In the genomic region with DNA sequence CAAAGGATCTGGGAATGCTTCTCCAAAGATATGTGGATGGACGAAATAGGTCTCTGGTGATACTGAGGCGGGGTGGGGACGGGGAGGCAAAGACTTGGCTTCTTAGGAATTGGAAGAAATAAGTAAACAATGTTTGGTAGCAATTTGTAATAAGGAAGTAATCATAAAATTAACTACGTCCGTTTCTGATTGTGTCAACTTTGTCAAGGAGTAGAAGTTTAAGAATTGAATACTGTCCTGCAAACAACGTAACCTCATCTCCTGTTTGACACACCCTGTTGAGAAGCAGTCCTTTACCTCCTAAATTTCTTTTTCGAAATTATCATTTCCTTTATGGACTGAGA, we compare ENCODE assay signal across 1 cellular context.
TF ChIP-seq lines count a peak whose summit lies in the region.

No MANE protein-coding gene starts in this region.

TF ChIP-seq in H1, 55 proteins besides CTCF, POLR2A, EP300 and RAD21:
- TF ChIP-seq, protein P1, sequence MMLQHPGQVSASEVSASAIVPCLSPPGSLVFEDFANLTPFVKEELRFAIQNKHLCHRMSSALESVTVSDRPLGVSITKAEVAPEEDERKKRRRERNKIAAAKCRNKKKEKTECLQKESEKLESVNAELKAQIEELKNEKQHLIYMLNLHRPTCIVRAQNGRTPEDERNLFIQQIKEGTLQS (IDR thresholded peaks at IDR 0.05; ENCODE audit: insufficient read depth, low read depth, low read length): no peak
- TF ChIP-seq SP1 (IDR thresholded peaks at IDR 0.05; ENCODE audit: low read depth, low read length): no peak
- TF ChIP-seq POLR2AphosphoS5 (IDR thresholded peaks at IDR 0.05; ENCODE audit: low read depth, low read length): no peak
- TF ChIP-seq TAF7 (optimal IDR thresholded peaks at IDR 0.05; ENCODE audit: borderline replicate concordance, low read depth, low read length): no peak
- no peak for TF ChIP-seq RBBP5 (IDR thresholded peaks at IDR 0.05; ENCODE audit: borderline replicate concordance, low read depth, low read length)
- no peak for TF ChIP-seq TBP (IDR thresholded peaks at IDR 0.05; ENCODE audit: low read depth, low read length)
- TF ChIP-seq EZH2 (IDR thresholded peaks at IDR 0.05; ENCODE audit: low read depth, low read length, severe bottlenecking): no peak
- no peak for TF ChIP-seq CREB1 (IDR thresholded peaks at IDR 0.05)
- TF ChIP-seq NRF1 (IDR thresholded peaks at IDR 0.05; ENCODE audit: low read depth, low read length): no peak
- no peak for TF ChIP-seq KDM5A (IDR thresholded peaks at IDR 0.05; ENCODE audit: low read length)
- TF ChIP-seq CTBP2 (IDR thresholded peaks at IDR 0.05; ENCODE audit: borderline replicate concordance, insufficient read depth, insufficient read length, low read length): no peak
- no peak for TF ChIP-seq SIX5 (IDR thresholded peaks at IDR 0.05; ENCODE audit: low read depth, low read length)
- TF ChIP-seq MAFK (IDR thresholded peaks at IDR 0.05; ENCODE audit: low read depth, low read length): no peak
- TF ChIP-seq BACH1 (IDR thresholded peaks at IDR 0.05; ENCODE audit: low read length): no peak
- TF ChIP-seq, protein P2, sequence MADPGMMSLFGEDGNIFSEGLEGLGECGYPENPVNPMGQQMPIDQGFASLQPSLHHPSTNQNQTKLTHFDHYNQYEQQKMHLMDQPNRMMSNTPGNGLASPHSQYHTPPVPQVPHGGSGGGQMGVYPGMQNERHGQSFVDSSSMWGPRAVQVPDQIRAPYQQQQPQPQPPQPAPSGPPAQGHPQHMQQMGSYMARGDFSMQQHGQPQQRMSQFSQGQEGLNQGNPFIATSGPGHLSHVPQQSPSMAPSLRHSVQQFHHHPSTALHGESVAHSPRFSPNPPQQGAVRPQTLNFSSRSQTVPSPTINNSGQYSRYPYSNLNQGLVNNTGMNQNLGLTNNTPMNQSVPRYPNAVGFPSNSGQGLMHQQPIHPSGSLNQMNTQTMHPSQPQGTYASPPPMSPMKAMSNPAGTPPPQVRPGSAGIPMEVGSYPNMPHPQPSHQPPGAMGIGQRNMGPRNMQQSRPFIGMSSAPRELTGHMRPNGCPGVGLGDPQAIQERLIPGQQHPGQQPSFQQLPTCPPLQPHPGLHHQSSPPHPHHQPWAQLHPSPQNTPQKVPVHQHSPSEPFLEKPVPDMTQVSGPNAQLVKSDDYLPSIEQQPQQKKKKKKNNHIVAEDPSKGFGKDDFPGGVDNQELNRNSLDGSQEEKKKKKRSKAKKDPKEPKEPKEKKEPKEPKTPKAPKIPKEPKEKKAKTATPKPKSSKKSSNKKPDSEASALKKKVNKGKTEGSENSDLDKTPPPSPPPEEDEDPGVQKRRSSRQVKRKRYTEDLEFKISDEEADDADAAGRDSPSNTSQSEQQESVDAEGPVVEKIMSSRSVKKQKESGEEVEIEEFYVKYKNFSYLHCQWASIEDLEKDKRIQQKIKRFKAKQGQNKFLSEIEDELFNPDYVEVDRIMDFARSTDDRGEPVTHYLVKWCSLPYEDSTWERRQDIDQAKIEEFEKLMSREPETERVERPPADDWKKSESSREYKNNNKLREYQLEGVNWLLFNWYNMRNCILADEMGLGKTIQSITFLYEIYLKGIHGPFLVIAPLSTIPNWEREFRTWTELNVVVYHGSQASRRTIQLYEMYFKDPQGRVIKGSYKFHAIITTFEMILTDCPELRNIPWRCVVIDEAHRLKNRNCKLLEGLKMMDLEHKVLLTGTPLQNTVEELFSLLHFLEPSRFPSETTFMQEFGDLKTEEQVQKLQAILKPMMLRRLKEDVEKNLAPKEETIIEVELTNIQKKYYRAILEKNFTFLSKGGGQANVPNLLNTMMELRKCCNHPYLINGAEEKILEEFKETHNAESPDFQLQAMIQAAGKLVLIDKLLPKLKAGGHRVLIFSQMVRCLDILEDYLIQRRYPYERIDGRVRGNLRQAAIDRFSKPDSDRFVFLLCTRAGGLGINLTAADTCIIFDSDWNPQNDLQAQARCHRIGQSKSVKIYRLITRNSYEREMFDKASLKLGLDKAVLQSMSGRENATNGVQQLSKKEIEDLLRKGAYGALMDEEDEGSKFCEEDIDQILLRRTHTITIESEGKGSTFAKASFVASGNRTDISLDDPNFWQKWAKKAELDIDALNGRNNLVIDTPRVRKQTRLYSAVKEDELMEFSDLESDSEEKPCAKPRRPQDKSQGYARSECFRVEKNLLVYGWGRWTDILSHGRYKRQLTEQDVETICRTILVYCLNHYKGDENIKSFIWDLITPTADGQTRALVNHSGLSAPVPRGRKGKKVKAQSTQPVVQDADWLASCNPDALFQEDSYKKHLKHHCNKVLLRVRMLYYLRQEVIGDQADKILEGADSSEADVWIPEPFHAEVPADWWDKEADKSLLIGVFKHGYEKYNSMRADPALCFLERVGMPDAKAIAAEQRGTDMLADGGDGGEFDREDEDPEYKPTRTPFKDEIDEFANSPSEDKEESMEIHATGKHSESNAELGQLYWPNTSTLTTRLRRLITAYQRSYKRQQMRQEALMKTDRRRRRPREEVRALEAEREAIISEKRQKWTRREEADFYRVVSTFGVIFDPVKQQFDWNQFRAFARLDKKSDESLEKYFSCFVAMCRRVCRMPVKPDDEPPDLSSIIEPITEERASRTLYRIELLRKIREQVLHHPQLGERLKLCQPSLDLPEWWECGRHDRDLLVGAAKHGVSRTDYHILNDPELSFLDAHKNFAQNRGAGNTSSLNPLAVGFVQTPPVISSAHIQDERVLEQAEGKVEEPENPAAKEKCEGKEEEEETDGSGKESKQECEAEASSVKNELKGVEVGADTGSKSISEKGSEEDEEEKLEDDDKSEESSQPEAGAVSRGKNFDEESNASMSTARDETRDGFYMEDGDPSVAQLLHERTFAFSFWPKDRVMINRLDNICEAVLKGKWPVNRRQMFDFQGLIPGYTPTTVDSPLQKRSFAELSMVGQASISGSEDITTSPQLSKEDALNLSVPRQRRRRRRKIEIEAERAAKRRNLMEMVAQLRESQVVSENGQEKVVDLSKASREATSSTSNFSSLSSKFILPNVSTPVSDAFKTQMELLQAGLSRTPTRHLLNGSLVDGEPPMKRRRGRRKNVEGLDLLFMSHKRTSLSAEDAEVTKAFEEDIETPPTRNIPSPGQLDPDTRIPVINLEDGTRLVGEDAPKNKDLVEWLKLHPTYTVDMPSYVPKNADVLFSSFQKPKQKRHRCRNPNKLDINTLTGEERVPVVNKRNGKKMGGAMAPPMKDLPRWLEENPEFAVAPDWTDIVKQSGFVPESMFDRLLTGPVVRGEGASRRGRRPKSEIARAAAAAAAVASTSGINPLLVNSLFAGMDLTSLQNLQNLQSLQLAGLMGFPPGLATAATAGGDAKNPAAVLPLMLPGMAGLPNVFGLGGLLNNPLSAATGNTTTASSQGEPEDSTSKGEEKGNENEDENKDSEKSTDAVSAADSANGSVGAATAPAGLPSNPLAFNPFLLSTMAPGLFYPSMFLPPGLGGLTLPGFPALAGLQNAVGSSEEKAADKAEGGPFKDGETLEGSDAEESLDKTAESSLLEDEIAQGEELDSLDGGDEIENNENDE (IDR thresholded peaks at IDR 0.05; ENCODE audit: insufficient replicate concordance, low read length): no peak
- no peak for TF ChIP-seq HDAC2 (IDR thresholded peaks at IDR 0.05; ENCODE audit: borderline replicate concordance in 1 of 2, low read depth in 2 of 2, low read length in 2 of 2)
- TF ChIP-seq BRCA1 (IDR thresholded peaks at IDR 0.05; ENCODE audit: low read depth, low read length): no peak
- TF ChIP-seq SIRT6 (IDR thresholded peaks at IDR 0.05; ENCODE audit: low read length): no peak
- no peak for TF ChIP-seq TEAD4 (IDR thresholded peaks at IDR 0.05; ENCODE audit: low read depth, low read length)
